Comparison of ENCODE assay signal across 9 cellular contexts in the genomic region with DNA sequence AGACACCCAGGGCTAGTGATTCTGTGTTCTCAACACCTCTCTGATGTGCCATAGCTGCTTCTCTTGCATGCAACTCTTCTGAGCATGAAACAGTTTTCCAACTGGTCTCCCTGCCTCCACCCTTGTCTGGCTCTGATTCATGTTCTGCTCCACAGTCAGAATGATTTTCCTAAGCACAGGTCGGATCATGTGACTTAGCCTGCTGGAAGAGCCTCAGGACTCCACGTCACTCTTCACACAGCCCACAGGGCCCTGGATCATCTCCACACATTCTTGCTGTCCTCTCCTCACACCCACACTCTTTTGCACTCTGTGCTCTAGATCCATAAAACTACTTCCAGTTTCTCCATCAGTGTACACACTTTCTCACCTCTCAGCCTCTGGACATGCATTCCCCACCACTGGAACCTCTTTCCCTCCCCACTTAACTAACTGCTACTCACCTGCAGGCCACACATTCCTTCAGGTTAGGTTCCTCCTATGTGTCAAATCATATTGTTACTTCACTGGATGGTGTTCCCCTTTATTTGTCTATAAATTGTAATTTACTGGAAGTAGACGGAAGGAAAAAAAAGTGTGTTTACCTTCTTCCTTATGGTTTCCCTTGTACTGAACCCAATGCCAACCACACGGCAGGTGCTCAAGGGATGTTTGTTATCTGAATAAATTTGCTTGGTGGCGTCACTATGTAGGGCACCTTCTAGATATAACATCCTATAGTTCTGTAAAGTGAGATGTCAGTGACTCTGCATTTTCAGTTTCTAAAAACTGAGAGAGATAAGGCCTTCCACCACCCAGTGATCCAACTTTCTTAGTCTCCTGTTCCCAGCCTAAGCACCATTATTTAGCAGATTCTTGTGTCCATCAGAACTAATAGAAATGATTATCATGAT.
DNase-seq lines count a peak whose midpoint lies in the region; ATAC-seq lines count a peak whose summit lies in the region.
"Had no signal": no experiment of that assay in that cellular context is flagged by ENCODE, and none has a peak within 500 bp of the region (broad histone marks: within the 10 kb centered on the region; RNA-seq: fewer than 3 reads in every experiment).

No MANE protein-coding gene starts in this region.

- intact Hi-C loops in sciatic nerve (cut with DNase I) = no loop called here

- no peaks in the 10 kb centered on the region for H3K27me3 ChIP-seq in SJSA1 (replicated peaks)

- peaks cover 40% of the 10 kb centered on the region for H3K4me1 ChIP-seq in SJSA1 (replicated peaks)

- peak; percentile 66 for ATAC-seq in sciatic nerve

- no peaks in the 10 kb centered on the region for H3K9me3 ChIP-seq in SJSA1 (replicated peaks)

- peaks cover 21% of the 10 kb centered on the region for H3K36me3 ChIP-seq in SJSA1

- no peak overlapping the region for H3K4me3 ChIP-seq in SJSA1

- H3K27ac ChIP-seq in SJSA1 = 0 out of 2 replicates have a peak overlapping the region, but pooled peaks have one; percentile 22
- H3K27ac ChIP-seq: HL-60 had no signal

- DNase-seq in ELR (ENCODE audit: low read depth) (peak; percentile 94), SJSA1 (ENCODE audit: low read depth in 1 of 2, low spot score in 2 of 2) (peak in 1 of 2 experiments; percentile 30), fibroblast of peridontal ligament (ENCODE audit: extremely low read depth) (peak; percentile 95), sciatic nerve (ENCODE audit: low spot score) (peak; percentile 73), NCI-H2171 treated with DMSO at 0.1 percent for 48 hours (lab: John Stamatoyannopoulos, UW) (no peak), NCI-H146 treated with DMSO at 0.1 percent for 48 hours (lab: John Stamatoyannopoulos, UW; ENCODE audit: unreplicated experiment) (no peak), germinal center (ENCODE audit: low spot score) (no peak), C1 segment of cervical spinal cord (lab: John Stamatoyannopoulos, UW) (no peak)

Comparison
In these comparisons a context has a peak if more than half of its experiments do, and no peak if none do; other contexts are left out.
1. DNase-seq: peak in ELR (single experiment), fibroblast of peridontal ligament (single experiment) and sciatic nerve (single experiment); none in NCI-H2171 treated with DMSO at 0.1 percent for 48 hours (single experiment), NCI-H146 treated with DMSO at 0.1 percent for 48 hours (single experiment), germinal center (single experiment) and C1 segment of cervical spinal cord (0 of 14).